11 cellular contexts compared by ENCODE assay signal in genomic region chr19:19155495-19156219, GRCh38. TPM values are rescaled to one million over a fixed set of nuclear protein-coding genes. Genes with fewer than 3 reads are reported as not detected.
DNase-seq lines count a peak whose midpoint lies in the region; ATAC-seq and TF ChIP-seq lines count a peak whose summit lies in the region.
"Had no signal": no experiment of that assay in that cellular context is flagged by ENCODE, and none has a peak within 500 bp of the region (broad histone marks: within the 10 kb centered on the region; RNA-seq: fewer than 3 reads in every experiment).

No MANE protein-coding gene starts in this region.

- peak overlapping the region; percentile 99 for H3K27ac ChIP-seq in SU-DHL-6 (ENCODE audit: low read depth, low read length)

- H3K79me2 ChIP-seq in SU-DHL-6 (ENCODE audit: insufficient read depth, low read length) = peaks cover 50% of the 10 kb centered on the region

- no peaks in the 10 kb centered on the region for H3K9me3 ChIP-seq in SU-DHL-6 (ENCODE audit: insufficient read depth, low read length)

- peaks cover 0 to 1% (median 0%) of the 10 kb centered on the region in 3 donors for H3K27me3 Mint-ChIP-seq in CD14-positive monocyte (ENCODE audit: low read depth in 3 of 3)

- H3K4me3 ChIP-seq in SU-DHL-6 (ENCODE audit: insufficient read depth, low read length, poor library complexity, severe bottlenecking) = peak overlapping the region; percentile 47

- H3K36me3 ChIP-seq in SU-DHL-6 (ENCODE audit: low read length) = peaks cover 2% of the 10 kb centered on the region; the same call in 1 of the 2 replicates

- ATAC-seq in GM18499 (IDR thresholded peaks at IDR 0.05; ENCODE audit: insufficient read depth, unreplicated experiment) (peak; percentile 56), GM19463 (IDR thresholded peaks at IDR 0.05; ENCODE audit: unreplicated experiment) (peak; percentile 78), HG02973 (IDR thresholded peaks at IDR 0.05; ENCODE audit: unreplicated experiment) (peak; percentile 54), left ventricle myocardium superior (no peak)

- no peaks in the 10 kb centered on the region for H3K9me2 ChIP-seq in SU-DHL-6 (replicated peaks; ENCODE audit: insufficient read depth, low read length)

- no peaks in the 10 kb centered on the region for H3K4me1 Mint-ChIP-seq in CD14-positive monocyte

- DNase-seq in CD14-positive monocyte (ENCODE audit: low spot score) (no peak), left ventricle myocardium superior (no peak), glomerular visceral epithelial cell (ENCODE audit: extremely low spot score) (no peak), NCI-H748 treated with DMSO at 0.1 percent for 48 hours (lab: John Stamatoyannopoulos, UW) (no peak)
- DNase-seq: cerebellar nuclear complex, NCI-H2029 had no signal

- H2AFZ ChIP-seq in SU-DHL-6 (ENCODE audit: low read depth, low read length, severe bottlenecking) = no peak overlapping the region

- no peak for TF ChIP-seq CTCF in SU-DHL-6 (IDR thresholded peaks at IDR 0.05; ENCODE audit: insufficient read depth, low read length, poor library complexity, severe bottlenecking)
- no peak for TF ChIP-seq CTCF in CD14-positive monocyte (IDR thresholded peaks at IDR 0.05)

- peaks cover 76% of the 10 kb centered on the region for H3F3A ChIP-seq in SU-DHL-6 (ENCODE audit: insufficient read depth)

- H3K9me3 Mint-ChIP-seq in CD14-positive monocyte = peaks cover 0 to 8% (median 0%) of the 10 kb centered on the region in 7 donors

- peak overlapping the region; percentile 85 for H3K4me2 ChIP-seq in SU-DHL-6 (ENCODE audit: low read depth, low read length, poor library complexity, severe bottlenecking)

- H3K4me3 Mint-ChIP-seq in CD14-positive monocyte = no peak overlapping the region

- no peak overlapping the region for H3K27ac Mint-ChIP-seq in CD14-positive monocyte

- intact Hi-C loops in CD14-positive monocyte (cut with micrococcal nuclease) = no loop called here
- intact Hi-C loops in left ventricle myocardium superior (cut with micrococcal nuclease) = no loop called here

- no peaks in the 10 kb centered on the region; the same call in 1 of the 2 replicates for H4K20me1 ChIP-seq in SU-DHL-6 (ENCODE audit: low read depth, low read length)

- peak overlapping the region; percentile 69 for H3K9ac ChIP-seq in SU-DHL-6 (ENCODE audit: low read length)

- H3K36me3 Mint-ChIP-seq in CD14-positive monocyte = peaks cover 14 to 18% of the 10 kb centered on the region in 2 donors

- no peaks in the 10 kb centered on the region for H3K27me3 ChIP-seq in SU-DHL-6 (ENCODE audit: low read length)

RNA-seq across cellular contexts. Expression of gene MEF2B, which starts 14.4 kb away (rescaled TPM):
- polyA plus RNA-seq in CD14-positive monocyte = under 1 TPM; 0.15 to 0.30 TPM
- total RNA-seq in left ventricle myocardium superior = not detected
- total RNA-seq: temporal lobe had no signal

RNA-seq across cellular contexts. Expression of gene TMEM161A, which starts 17.4 kb away (rescaled TPM):
- polyA plus RNA-seq in CD14-positive monocyte = 10 to 100 TPM; 14.3 to 15.3 TPM
- total RNA-seq in left ventricle myocardium superior = 24.7 TPM

RNA-seq across cellular contexts. Expression of gene BORCS8, which starts 36.3 kb away (rescaled TPM):
- 10 to 100 TPM; 31.6 to 36.5 TPM for polyA plus RNA-seq in CD14-positive monocyte
- 16.4 TPM for total RNA-seq in left ventricle myocardium superior

RNA-seq across cellular contexts. Expression of gene RFXANK, which starts 36.4 kb away (rescaled TPM):
- 10 to 100 TPM; 62.2 to 66.6 TPM for polyA plus RNA-seq in CD14-positive monocyte
- total RNA-seq in left ventricle myocardium superior = 38.4 TPM

RNA-seq across cellular contexts. Expression of gene NR2C2AP, which starts 47.6 kb away (rescaled TPM):
- polyA plus RNA-seq in CD14-positive monocyte = 1 to 10 TPM; 6.4 TPM
- total RNA-seq in left ventricle myocardium superior = 5.5 TPM
